In the genomic region with DNA sequence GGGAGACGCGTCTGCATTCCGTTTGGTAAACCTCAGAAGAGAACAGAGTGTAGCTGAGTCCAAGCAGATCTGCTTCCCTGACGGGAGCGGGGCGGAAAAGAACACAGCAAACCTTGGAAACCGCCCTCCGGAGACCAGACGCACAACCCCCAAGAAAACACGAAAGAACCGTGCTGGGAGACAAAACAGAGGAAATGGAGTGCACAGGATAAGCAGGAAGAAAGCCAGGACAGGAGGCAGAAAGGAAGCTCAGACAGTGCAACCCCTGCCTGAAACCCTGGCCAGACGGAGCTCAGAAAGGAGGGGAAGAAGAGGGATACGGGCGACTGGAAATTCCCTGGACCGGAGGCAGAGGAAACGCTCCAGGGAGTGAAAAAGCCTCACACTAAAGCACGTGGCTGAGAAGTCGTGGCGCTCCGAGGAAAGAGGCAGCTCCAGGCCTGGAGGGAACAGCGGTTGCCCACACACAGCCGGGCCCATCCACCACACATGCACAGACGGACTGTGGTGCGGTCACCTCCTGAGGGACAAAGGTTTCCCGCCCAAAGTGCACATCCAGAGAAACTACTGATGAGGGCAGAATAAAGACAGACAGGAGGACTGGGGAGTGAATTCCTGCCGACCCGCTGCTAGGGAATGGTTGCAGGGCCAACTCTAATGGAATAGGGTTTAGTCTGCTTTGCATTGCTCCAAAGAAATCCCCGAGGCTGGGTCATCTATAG, we compare ENCODE assay signal across 1 cellular context.
TF ChIP-seq lines count a peak whose summit lies in the region.

No MANE protein-coding gene starts in this region.

TF ChIP-seq in HEK293T, 16 proteins besides CTCF, POLR2A, EP300 and RAD21:
- TF ChIP-seq TARDBP (IDR thresholded peaks at IDR 0.05) (no peak), L3MBTL2 (conservative IDR thresholded peaks at IDR 0.05) (peak; percentile 31; the same call in 1 of the 2 replicates)
